Comparison of ENCODE assay signal across 10 cellular contexts in genomic region chr16:27405546-27406451, GRCh38. TPM values are rescaled to one million over a fixed set of nuclear protein-coding genes. Genes with fewer than 3 reads are reported as not detected.
A peak's percentile ranks its signal among the peaks of the same experiment; 100 is the strongest.
DNase-seq lines count a peak whose midpoint lies in the region; FAIRE-seq and TF ChIP-seq lines count a peak whose summit lies in the region.
"Had no signal": no experiment of that assay in that cellular context is flagged by ENCODE, and none has a peak within 500 bp of the region (broad histone marks: within the 10 kb centered on the region; RNA-seq: fewer than 3 reads in every experiment).

No MANE protein-coding gene starts in this region.

- peaks cover 5% of the 10 kb centered on the region for H3K9me3 Mint-ChIP-seq in activated T-helper 2 cell treated with anti-CD3 and anti-CD28 coated beads, Interferon-gamma antibody, Interleukin-2, Interleukin-4, amounts not matched to agents 10 μg/mL and 5 μg/mL and 100 μg/mL, durations not matched to agents 14 hours and 24 hours and 36 hours
- H3K9me3 Mint-ChIP-seq in osteocyte (ENCODE audit: unreplicated experiment): peaks cover 3% of the 10 kb centered on the region

- H3K36me3 Mint-ChIP-seq in activated T-helper 2 cell treated with anti-CD3 and anti-CD28 coated beads, Interferon-gamma antibody, Interleukin-2, Interleukin-4, amounts not matched to agents 10 μg/mL and 5 μg/mL and 100 μg/mL, durations not matched to agents 14 hours and 24 hours and 36 hours (ENCODE audit: low read depth): peaks cover 80% of the 10 kb centered on the region
- no peaks in the 10 kb centered on the region for H3K36me3 Mint-ChIP-seq in osteocyte (ENCODE audit: unreplicated experiment)

- H3K4me1 ChIP-seq in BLaER1: peaks cover 71% of the 10 kb centered on the region
- peaks cover 57% of the 10 kb centered on the region for H3K4me1 ChIP-seq in Loucy (ENCODE audit: insufficient read depth, low read length, poor library complexity, severe bottlenecking)

- no peak for TF ChIP-seq CTCF in Loucy (conservative IDR thresholded peaks at IDR 0.05; ENCODE audit: low read length)
- no peak for TF ChIP-seq CTCF in osteocyte (IDR thresholded peaks at IDR 0.05)

- H3K9me2 ChIP-seq in Loucy (replicated peaks; ENCODE audit: low read depth, low read length): no peaks in the 10 kb centered on the region

- H3K27me3 ChIP-seq in BLaER1: no peaks in the 10 kb centered on the region
- no peaks in the 10 kb centered on the region for H3K27me3 ChIP-seq in Loucy (ENCODE audit: insufficient read depth, low read length, poor library complexity, severe bottlenecking)

- H3K4me2 ChIP-seq in BLaER1 (peak overlapping the region; percentile 87), Loucy (ENCODE audit: low read depth, low read length, poor library complexity, severe bottlenecking) (peak overlapping the region; percentile 43)

- H3F3A ChIP-seq in Loucy (ENCODE audit: low read depth): no peaks in the 10 kb centered on the region

- no peaks in the 10 kb centered on the region for H3K9me3 ChIP-seq in BLaER1
- H3K9me3 ChIP-seq in Loucy (ENCODE audit: insufficient read depth, low read depth, low read length): no peaks in the 10 kb centered on the region

- intact Hi-C loops in activated T-helper 2 cell treated with anti-CD3 and anti-CD28 coated beads, Interferon-gamma antibody, Interleukin-2, Interleukin-4, amounts not matched to agents 10 μg/mL and 5 μg/mL and 100 μg/mL, durations not matched to agents 14 hours and 24 hours and 36 hours (cut with micrococcal nuclease): loop anchor here (1.0 to 5.0 kb wide), 3 partner anchors 42 to 233 kb away; no protein-coding TSS in a partner anchor

- H4K20me1 ChIP-seq in BLaER1 (no peaks in the 10 kb centered on the region), Loucy (ENCODE audit: insufficient read depth, low read length, poor library complexity, severe bottlenecking) (no peaks in the 10 kb centered on the region)

- FAIRE-seq in frontal cortex (lab: Jason Lieb, UNC) (no peak), HTR-8/SVneo (lab: Jason Lieb, UNC) (no peak)

- H3K4me1 Mint-ChIP-seq in activated T-helper 2 cell treated with anti-CD3 and anti-CD28 coated beads, Interferon-gamma antibody, Interleukin-2, Interleukin-4, amounts not matched to agents 10 μg/mL and 5 μg/mL and 100 μg/mL, durations not matched to agents 14 hours and 24 hours and 36 hours (ENCODE audit: low read depth): peaks cover 60% of the 10 kb centered on the region
- peaks cover 24% of the 10 kb centered on the region for H3K4me1 Mint-ChIP-seq in osteocyte (ENCODE audit: unreplicated experiment)

- peak overlapping the region; percentile 96 for H3K27ac Mint-ChIP-seq in activated T-helper 2 cell treated with anti-CD3 and anti-CD28 coated beads, Interferon-gamma antibody, Interleukin-2, Interleukin-4, amounts not matched to agents 10 μg/mL and 5 μg/mL and 100 μg/mL, durations not matched to agents 14 hours and 24 hours and 36 hours
- H3K27ac Mint-ChIP-seq in osteocyte (ENCODE audit: unreplicated experiment): no peak overlapping the region

- H3K36me3 ChIP-seq in BLaER1 (no peaks in the 10 kb centered on the region), Loucy (ENCODE audit: insufficient read depth, low read length) (no peaks in the 10 kb centered on the region)
- H3K36me3 ChIP-seq: heart right ventricle had no signal

- H3K4me3 ChIP-seq in BLaER1: no peak overlapping the region
- peak overlapping the region; percentile 31 for H3K4me3 ChIP-seq in Loucy (ENCODE audit: low read length, poor library complexity, severe bottlenecking)

- no peaks in the 10 kb centered on the region for H3K27me3 Mint-ChIP-seq in activated T-helper 2 cell treated with anti-CD3 and anti-CD28 coated beads, Interferon-gamma antibody, Interleukin-2, Interleukin-4, amounts not matched to agents 10 μg/mL and 5 μg/mL and 100 μg/mL, durations not matched to agents 14 hours and 24 hours and 36 hours (ENCODE audit: low read depth)
- H3K27me3 Mint-ChIP-seq in osteocyte (ENCODE audit: unreplicated experiment): peaks cover 6% of the 10 kb centered on the region

- peak overlapping the region; percentile 99 for H3K4me3 Mint-ChIP-seq in activated T-helper 2 cell treated with anti-CD3 and anti-CD28 coated beads, Interferon-gamma antibody, Interleukin-2, Interleukin-4, amounts not matched to agents 10 μg/mL and 5 μg/mL and 100 μg/mL, durations not matched to agents 14 hours and 24 hours and 36 hours (ENCODE audit: low read depth)
- no peak overlapping the region for H3K4me3 Mint-ChIP-seq in osteocyte (ENCODE audit: unreplicated experiment)

- no peak for DNase-seq in activated T-helper 2 cell treated with anti-CD3 and anti-CD28 coated beads, Interferon-gamma antibody, Interleukin-2, Interleukin-4, amounts not matched to agents 10 μg/mL and 5 μg/mL and 100 μg/mL, durations not matched to agents 14 hours and 24 hours and 36 hours (ENCODE audit: low spot score)
- peak; percentile 79 for DNase-seq in osteocyte (ENCODE audit: extremely low spot score, unreplicated experiment)
- DNase-seq in ecto neural progenitor cell (ENCODE audit: low spot score): no peak
- no peak for DNase-seq in DMS114 treated with DMSO at 0.1 percent for 48 hours (lab: John Stamatoyannopoulos, UW; ENCODE audit: unreplicated experiment)
- DNase-seq in frontal cortex (ENCODE audit: low spot score in 2 of 2): no peak
- DNase-seq in HTR-8/SVneo (ENCODE audit: insufficient read length, low spot score): no peak
- DNase-seq: C1 segment of cervical spinal cord, heart right ventricle had no signal

- no peaks in the 10 kb centered on the region for H3K79me2 ChIP-seq in Loucy (ENCODE audit: insufficient read depth, low read length)

- H2AFZ ChIP-seq in Loucy (ENCODE audit: low read length): no peak overlapping the region

- H3K9ac ChIP-seq in BLaER1 (no peak overlapping the region; the same call in 1 of the 2 replicates), Loucy (ENCODE audit: low read depth, low read length, poor library complexity, severe bottlenecking) (peak overlapping the region; percentile 47)

- peak overlapping the region; percentile 36; the same call in 1 of the 2 replicates for H3K27ac ChIP-seq in BLaER1

RNA-seq across cellular contexts. Expression of gene IL21R, which starts 3.8 kb away (rescaled TPM):
- 84.2 and 84.5 TPM in 2 replicates for total RNA-seq in activated T-helper 2 cell treated with anti-CD3 and anti-CD28 coated beads, Interferon-gamma antibody, Interleukin-2, Interleukin-4, amounts not matched to agents 10 μg/mL and 5 μg/mL and 100 μg/mL, durations not matched to agents 14 hours and 24 hours and 36 hours
- total RNA-seq in osteocyte (0.34 and 0.40 TPM in 2 replicates), frontal cortex (0.41 TPM)

Comparison
In these comparisons a context has a peak if more than half of its experiments do, and no peak if none do; other contexts are left out.
1. RNA of gene IL21R, which starts 3.8 kb away (total RNA-seq): 84.2 to 84.5 TPM in activated T-helper 2 cell treated with anti-CD3 and anti-CD28 coated beads, Interferon-gamma antibody, Interleukin-2, Interleukin-4, amounts not matched to agents 10 μg/mL and 5 μg/mL and 100 μg/mL, durations not matched to agents 14 hours and 24 hours and 36 hours; 0.41 TPM in frontal cortex (single experiment) and 0.34 to 0.40 TPM in osteocyte; every median in the first group is over 10 times any median in the second.